ENCODE assay signal across 8 cellular contexts in the genomic region with DNA sequence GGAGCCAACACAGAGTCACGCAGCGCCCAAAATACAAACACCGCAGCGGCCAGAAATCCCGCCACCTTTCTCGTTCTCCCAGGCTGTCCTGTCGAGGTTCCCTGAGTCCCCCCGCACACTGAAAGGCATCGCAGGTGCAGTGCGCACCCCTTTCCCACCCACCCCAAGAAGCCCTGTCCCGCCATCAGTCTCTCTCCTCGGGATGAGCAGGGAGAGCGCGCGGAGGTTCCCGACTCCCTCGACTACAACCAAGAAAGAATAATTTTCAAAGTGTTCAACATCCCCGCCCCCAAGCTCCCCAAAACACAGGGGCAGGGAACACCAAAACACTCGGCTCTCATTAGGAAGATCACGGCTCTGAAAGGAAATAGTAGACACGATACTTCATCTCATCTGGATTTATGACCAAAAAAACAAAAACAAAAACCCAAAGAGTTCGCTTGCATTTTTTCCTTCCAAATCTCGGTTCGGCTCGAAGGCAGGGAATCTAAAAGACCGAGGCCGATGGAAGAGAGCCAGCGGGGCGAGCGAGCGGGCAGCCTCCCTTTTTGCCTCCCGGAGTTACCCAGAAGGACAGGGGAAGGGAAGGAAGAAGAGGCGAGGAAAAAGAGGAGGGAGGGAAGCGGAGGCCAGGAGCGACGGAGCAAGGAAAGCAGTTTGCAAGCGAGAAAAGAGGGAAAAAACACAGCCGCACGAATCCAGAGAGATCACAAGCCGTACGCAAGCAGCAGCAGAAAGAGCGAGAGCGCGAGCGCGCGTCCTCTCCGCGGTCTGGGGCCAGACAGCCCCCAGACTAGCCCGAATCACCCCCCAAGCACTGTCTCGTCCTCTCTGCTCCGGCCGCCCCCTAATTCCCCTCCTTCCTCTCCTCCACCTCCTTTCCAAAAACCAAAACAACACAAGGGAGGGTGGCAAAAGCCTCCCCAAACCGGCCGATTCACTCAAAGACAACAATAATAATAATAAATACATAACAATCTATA. TPM values are rescaled to one million over a fixed set of nuclear protein-coding genes. Genes with fewer than 3 reads are reported as not detected.
DNase-seq lines count a peak whose midpoint lies in the region; ATAC-seq, FAIRE-seq and TF ChIP-seq lines count a peak whose summit lies in the region.

No MANE protein-coding gene starts in this region.

- FAIRE-seq in HTR-8/SVneo (lab: Jason Lieb, UNC) (no peak), GM12891 (lab: Jason Lieb, UNC) (no peak)

- H3K27me3 ChIP-seq in ascending aorta = no peaks in the 10 kb centered on the region
- H3K27me3 ChIP-seq in right cardiac atrium (ENCODE audit: control insufficient read depth, insufficient read depth) = no peaks in the 10 kb centered on the region
- no peaks in the 10 kb centered on the region for H3K27me3 ChIP-seq in prostate gland (replicated peaks; ENCODE audit: insufficient read depth)

- in situ Hi-C loops in ACHN (cut with HindIII; ENCODE audit: low pct_ligation_motif_present, low pct_unique_long_range_greater_than_20kb, low sequenced_read_pairs) = loop anchor here (5.0 kb wide), 1 partner anchor 1213 kb away; no protein-coding TSS in a partner anchor

- H3K4me3 ChIP-seq in ascending aorta (peak overlapping the region; percentile 73 to 75), right cardiac atrium (ENCODE audit: low read length) (peak overlapping the region; percentile 88), prostate gland (peak overlapping the region; percentile 68 to 83)

- TF ChIP-seq CTCF in ascending aorta (IDR thresholded peaks at IDR 0.05) (no peak), prostate gland (IDR thresholded peaks at IDR 0.05) (no peak)

- TF ChIP-seq POLR2A in prostate gland (IDR thresholded peaks at IDR 0.05) (peak; percentile 32), GM12891 (IDR thresholded peaks at IDR 0.05; ENCODE audit: low read depth, low read length) (no peak)

- intact Hi-C loops in ascending aorta (cut with DNase I) = loop anchor here (1.0 to 10.0 kb wide), 11 partner anchors 409 to 1143 kb away; no protein-coding TSS in a partner anchor
- intact Hi-C loops in right cardiac atrium (cut with DNase I) = loop anchor here (5.0 to 10.0 kb wide), 13 partner anchors 203 to 1403 kb away; partner anchors contain the start of gene LPP (in 1 of the 4)
- intact Hi-C loops in prostate gland (cut with DNase I) = loop anchor here (2.0 to 10.0 kb wide), 8 partner anchors 173 to 1020 kb away; partner anchors contain the start of gene LPP

- peak; percentile 33 to 38 for ATAC-seq in right cardiac atrium

- H3K4me1 ChIP-seq in ascending aorta (peaks cover 12 to 16% of the 10 kb centered on the region in 2 donors), right cardiac atrium (ENCODE audit: control insufficient read depth, insufficient read depth, low read length) (no peaks in the 10 kb centered on the region), prostate gland (replicated peaks) (peaks cover 11% of the 10 kb centered on the region)

- no peaks in the 10 kb centered on the region for H3K36me3 ChIP-seq in ascending aorta
- H3K36me3 ChIP-seq in prostate gland = no peaks in the 10 kb centered on the region

- H3K9me3 ChIP-seq in ascending aorta (no peaks in the 10 kb centered on the region), right cardiac atrium (ENCODE audit: control insufficient read depth, low read length) (no peaks in the 10 kb centered on the region), prostate gland (no peaks in the 10 kb centered on the region)

- DNase-seq in ACHN (peak; percentile 31), HK-2 (ENCODE audit: unreplicated experiment) (peak; percentile 62), SK-N-DZ (ENCODE audit: low spot score) (peak; percentile 65), ascending aorta (ENCODE audit: low spot score in 2 of 2) (peak in 1 of 2 donors; percentile 81), right cardiac atrium (peak; percentile 49 to 85 (median 82)), prostate gland (ENCODE audit: low spot score) (peak; percentile 60), HTR-8/SVneo (ENCODE audit: insufficient read length, low spot score) (no peak), GM12891 (ENCODE audit: insufficient read length, low spot score) (no peak)

- peak overlapping the region; percentile 98 to 99 for H3K27ac ChIP-seq in ascending aorta
- peak overlapping the region; percentile 100 for H3K27ac ChIP-seq in right cardiac atrium (ENCODE audit: low read length)
- peak overlapping the region; percentile 96 to 97 for H3K27ac ChIP-seq in prostate gland

- WGBS in right cardiac atrium = under 1% methylated on average over 55 of the region's 55 CpGs
- 0% methylated on average over 55 of the region's 55 CpGs for WGBS in prostate gland

TF ChIP-seq in GM12891, 5 proteins besides CTCF, POLR2A, EP300 and RAD21:
- no peak for TF ChIP-seq POLR2AphosphoS5 (IDR thresholded peaks at IDR 0.05; ENCODE audit: low read depth, low read length)
- TF ChIP-seq POU2F2 (IDR thresholded peaks at IDR 0.05; ENCODE audit: low read depth, low read length) = no peak
- TF ChIP-seq SPI1 (IDR thresholded peaks at IDR 0.05; ENCODE audit: low read depth, low read length) = no peak
- TF ChIP-seq TAF1 (IDR thresholded peaks at IDR 0.05; ENCODE audit: low read depth, low read length) = no peak
- no peak for TF ChIP-seq PAX5 (IDR thresholded peaks at IDR 0.05; ENCODE audit: insufficient read depth, low read length, severe bottlenecking)

RNA-seq across cellular contexts. Expression of gene BCL6, which starts 0.8 kb away (rescaled TPM):
- polyA plus RNA-seq in SK-N-DZ (2014; cell fraction: cytosol; rRNA removed) = 2.7 and 5.0 TPM in 2 replicates
- 11.5 and 25.7 TPM in 2 replicates for polyA plus RNA-seq in SK-N-DZ (2014; cell fraction: nucleus; rRNA removed)
- total RNA-seq in ascending aorta (97.9 TPM), right cardiac atrium (10 to 100 TPM; 70.0 to 77.3 (median 71.4) TPM), prostate gland (100 to 1,000 TPM in 1 of 2 donors, 10 to 100 TPM in 1; 50.1 to 105 TPM)
- 45.8 TPM for polyA plus RNA-seq in right cardiac atrium
- 0.23 TPM for polyA plus RNA-seq in GM12891 (2012; ENCODE audit: low read depth, missing spikeins)

RNA-seq across cellular contexts. Expression of gene RTP2, which starts 42.1 kb away (rescaled TPM):
- polyA plus RNA-seq in SK-N-DZ (2014; cell fraction: cytosol; rRNA removed) = not detected in 2 replicates
- polyA plus RNA-seq in SK-N-DZ (2014; cell fraction: nucleus; rRNA removed) = not detected in 2 replicates
- total RNA-seq in ascending aorta (not detected), right cardiac atrium (not detected), prostate gland (not detected)
- not detected for polyA plus RNA-seq in right cardiac atrium
- polyA plus RNA-seq in GM12891 (2012; ENCODE audit: low read depth, missing spikeins) = not detected

Comparison
In these comparisons a context has a peak if more than half of its experiments do, and no peak if none do; other contexts are left out.
1. DNase-seq: peak in ACHN (single experiment), HK-2 (single experiment), SK-N-DZ (single experiment), right cardiac atrium (3 of 3) and prostate gland (single experiment); none in HTR-8/SVneo (single experiment) and GM12891 (single experiment).
2. Peak in every context shown above with its lines, with median percentiles within 50 percentile points of each other: H3K27ac ChIP-seq and H3K4me3 ChIP-seq.